ENCODE assay signal across 8 cellular contexts in the genomic region with DNA sequence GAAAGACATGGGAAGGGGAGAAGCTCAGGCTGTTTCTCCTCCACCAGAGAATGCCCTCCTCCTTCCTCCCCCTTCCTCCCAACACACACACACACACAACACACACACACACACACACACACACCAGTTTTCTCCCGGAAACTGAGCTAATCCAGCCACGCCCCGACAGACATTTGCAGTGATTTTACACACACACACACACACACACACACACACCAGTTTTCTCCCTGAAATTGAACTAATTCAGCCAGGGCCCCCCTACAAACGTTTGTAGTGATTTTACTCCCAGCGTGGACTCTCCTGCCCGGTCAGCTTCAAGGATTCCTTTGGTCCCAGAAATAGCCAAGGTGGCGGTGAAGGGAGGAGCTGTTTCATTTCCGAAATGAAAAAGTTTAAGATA. TPM values are rescaled to one million over a fixed set of nuclear protein-coding genes. Genes with fewer than 3 reads are reported as not detected.
DNase-seq lines count a peak whose midpoint lies in the region; ATAC-seq and TF ChIP-seq lines count a peak whose summit lies in the region.

No MANE protein-coding gene starts in this region.

- CTCF ChIA-PET in RWPE1 (lab: Yijun Ruan, JAX), result interaction anchor here (0.6 to 0.7 kb wide), 2 partner anchors 9 to 19 kb away, joined by 3 to 4 read pairs; no protein-coding TSS in a partner anchor

- no peak for TF ChIP-seq POLR2A in lower leg skin (IDR thresholded peaks at IDR 0.05)

- ATAC-seq in HG03469 (IDR thresholded peaks at IDR 0.05; ENCODE audit: unreplicated experiment), result no peak

- H3K27ac ChIP-seq in RWPE1, result peak overlapping the region; percentile 36
- peak overlapping the region; percentile 59 for H3K27ac ChIP-seq in substantia nigra (ENCODE audit: low read depth, low read length, poor library complexity, severe bottlenecking)

- WGBS in lower leg skin, 2 donors, result 1 to 5% methylated on average over 8 of the region's 8 CpGs

- POLR2A ChIA-PET in RWPE1 (lab: Yijun Ruan, JAX; ENCODE audit: low non-redundant PET), result no interaction called here

- no peak for TF ChIP-seq CTCF in GM12865 (IDR thresholded peaks at IDR 0.05; ENCODE audit: insufficient read depth, low read depth, low read length, missing control alignments)
- TF ChIP-seq CTCF in RWPE1 (conservative IDR thresholded peaks at IDR 0.05; ENCODE audit: low read depth), result no peak
- TF ChIP-seq CTCF in lower leg skin (IDR thresholded peaks at IDR 0.05), result no peak

- H3K4me3 ChIP-seq in GM12865 (ENCODE audit: low read depth, low read length) (peak overlapping the region; percentile 56), lower leg skin (ENCODE audit: low read depth, poor library complexity, severe bottlenecking) (peak overlapping the region; percentile 53)

- intact Hi-C loops in lower leg skin (cut with DNase I; ENCODE audit: low total_unique reads), result no loop called here

- DNase-seq in GM12865 (ENCODE audit: low read depth) (peak; percentile 60), RWPE1 (ENCODE audit: low spot score) (no peak), ecto neural progenitor cell (ENCODE audit: low spot score) (peak; percentile 78), lower leg skin (ENCODE audit: low spot score in 2 of 2) (peak in 1 of 2 donors; percentile 74), substantia nigra (lab: John Stamatoyannopoulos, UW) (peak in 16 of 49 donors; percentile 3 to 51 (median 12)), cerebellar nuclear complex (lab: John Stamatoyannopoulos, UW) (no peak)
- no peak for DNase-seq in activated CD4-positive, alpha-beta T cell treated with anti-CD3 and anti-CD28 coated beads for 48 hours

RNA-seq across cellular contexts. Expression of a gene that starts 32.9 kb away (rescaled TPM):
- 10 to 100 TPM; 18.1 to 24.6 (median 21.5) TPM for total RNA-seq in lower leg skin

Comparison
In these comparisons a context has a peak if more than half of its experiments do, and no peak if none do; other contexts are left out.
1. DNase-seq: peak in GM12865 (single experiment) and ecto neural progenitor cell (single experiment); none in RWPE1 (single experiment), cerebellar nuclear complex (0 of 2) and activated CD4-positive, alpha-beta T cell treated with anti-CD3 and anti-CD28 coated beads for 48 hours (single experiment).